In the genomic region with DNA sequence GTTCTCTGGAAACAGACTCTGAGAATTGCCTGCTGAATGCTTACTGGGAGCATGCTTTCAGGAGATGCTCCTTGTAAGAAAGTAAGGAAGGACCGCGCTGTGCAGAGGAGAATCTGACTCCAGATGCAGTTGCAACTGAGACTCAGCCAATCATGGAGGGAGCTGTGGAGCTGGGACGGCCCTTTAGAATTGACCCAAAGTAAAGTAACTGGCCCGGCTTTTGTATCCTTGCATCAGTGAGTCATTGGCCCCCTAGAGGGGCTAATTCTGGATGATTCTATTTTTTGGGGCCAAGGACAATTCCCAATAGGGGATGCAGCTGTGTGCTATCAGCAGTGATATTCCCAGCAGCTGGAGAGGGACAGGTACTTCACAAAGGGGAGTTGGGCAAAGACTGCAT, we compare ENCODE assay signal across 17 cellular contexts.
DNase-seq lines count a peak whose midpoint lies in the region; FAIRE-seq and TF ChIP-seq lines count a peak whose summit lies in the region.
"Had no signal": no experiment of that assay in that cellular context is flagged by ENCODE, and none has a peak within 500 bp of the region (broad histone marks: within the 10 kb centered on the region; RNA-seq: fewer than 3 reads in every experiment).

No MANE protein-coding gene starts in this region.

- peaks cover 12% of the 10 kb centered on the region for H3K4me1 Mint-ChIP-seq in activated naive CD4-positive, alpha-beta T cell treated with anti-CD3 and anti-CD28 coated beads for 36 hours (ENCODE audit: low read depth)

- H3K79me2 ChIP-seq in mammary epithelial cell (ENCODE audit: insufficient read depth, low read length), result no peaks in the 10 kb centered on the region

- no peak for TF ChIP-seq POLR2A in H54 (IDR thresholded peaks at IDR 0.05; ENCODE audit: low read depth, low read length)

- no peaks in the 10 kb centered on the region for H3K36me3 Mint-ChIP-seq in activated naive CD4-positive, alpha-beta T cell treated with anti-CD3 and anti-CD28 coated beads for 36 hours (ENCODE audit: low read depth)
- H3K36me3 Mint-ChIP-seq: CD8-positive, alpha-beta T cell had no signal

- H3K4me3 Mint-ChIP-seq in activated naive CD4-positive, alpha-beta T cell treated with anti-CD3 and anti-CD28 coated beads for 36 hours, result no peak overlapping the region
- H3K4me3 Mint-ChIP-seq: CD14-positive monocyte; CD8-positive, alpha-beta T cell had no signal

- DNase-seq in H54 (ENCODE audit: insufficient read length, low spot score), result no peak
- DNase-seq in iPS-NIHi11 (ENCODE audit: low spot score), result peak; percentile 30
- no peak for DNase-seq in activated effector memory CD4-positive, alpha-beta T cell treated with anti-CD3 and anti-CD28 coated beads, Interleukin-2, amount 50 U/mL, for 16 hours
- no peak for DNase-seq in activated naive CD4-positive, alpha-beta T cell treated with anti-CD3 and anti-CD28 coated beads for 36 hours
- DNase-seq in mammary epithelial cell, result no peak
- DNase-seq: BE2C; CD8-positive, alpha-beta T cell; COR-L47; DMS153; DMS79 treated with DMSO at 0.1 percent for 48 hours; GDM1 had no signal

- H3K4me3 ChIP-seq in mammary epithelial cell (replicated peaks in 1 of 3; ENCODE audit: insufficient read depth in 1 of 3, low read depth in 2 of 3, low read length in 3 of 3), result no peak overlapping the region
- H3K4me3 ChIP-seq: A549 had no signal

- CTCF ChIA-PET in activated naive CD4-positive, alpha-beta T cell treated with anti-CD3 and anti-CD28 coated beads for 36 hours (lab: Charles Lee), result no interaction called here
- CTCF ChIA-PET in mammary epithelial cell (lab: Charles Lee; ENCODE audit: low non-redundant PET), result no interaction called here

- H2AFZ ChIP-seq in mammary epithelial cell (ENCODE audit: low read depth, low read length), result no peak overlapping the region

- intact Hi-C loops in activated naive CD4-positive, alpha-beta T cell treated with anti-CD3 and anti-CD28 coated beads for 36 hours (cut with micrococcal nuclease), result no loop called here
- intact Hi-C loops in mammary epithelial cell (cut with micrococcal nuclease), result no loop called here

- TF ChIP-seq CTCF in mammary epithelial cell (conservative IDR thresholded peaks at IDR 0.05 in 1 of 2, IDR thresholded peaks at IDR 0.05 in 1 of 2; ENCODE audit: extremely low read depth in 1 of 2, insufficient read depth in 1 of 2, low read depth in 1 of 2, low read length in 2 of 2), result no peak

- no peaks in the 10 kb centered on the region for H3K27me3 Mint-ChIP-seq in activated naive CD4-positive, alpha-beta T cell treated with anti-CD3 and anti-CD28 coated beads for 36 hours (ENCODE audit: low read depth)

- WGBS in mammary epithelial cell (ENCODE audit: low coverage, missing lambda C conversion rate), result 94% methylated on average over 4 of the region's 4 CpGs

- H3K9me3 Mint-ChIP-seq in activated naive CD4-positive, alpha-beta T cell treated with anti-CD3 and anti-CD28 coated beads for 36 hours, result no peaks in the 10 kb centered on the region
- H3K9me3 Mint-ChIP-seq: CD8-positive, alpha-beta T cell had no signal

- no peaks in the 10 kb centered on the region for H3K27me3 ChIP-seq in mammary epithelial cell (ENCODE audit: insufficient read depth, low read length)
- H3K27me3 ChIP-seq: BE2C had no signal

- H3K27ac Mint-ChIP-seq in activated naive CD4-positive, alpha-beta T cell treated with anti-CD3 and anti-CD28 coated beads for 36 hours, result no peak overlapping the region
- H3K27ac Mint-ChIP-seq: CD14-positive monocyte; CD8-positive, alpha-beta T cell had no signal

- H3K27ac ChIP-seq in KOPT-K1 (ENCODE audit: low read depth, low read length, poor library complexity, severe bottlenecking) (peak overlapping the region; percentile 57), mammary epithelial cell (ENCODE audit: insufficient read depth, low read depth, low read length) (no peak overlapping the region)
- H3K27ac ChIP-seq: A549 had no signal

- BruUV-seq in mammary epithelial cell (replicated peaks; lab: Mats Ljungman, UMichigan), result no TSS peak

- no peaks in the 10 kb centered on the region for H3K9me3 ChIP-seq in KOPT-K1 (ENCODE audit: insufficient read depth, low read length, poor library complexity, severe bottlenecking)
- H3K9me3 ChIP-seq in mammary epithelial cell (replicated peaks; ENCODE audit: insufficient read depth, low read length), result no peaks in the 10 kb centered on the region
- H3K9me3 ChIP-seq: A549, BE2C had no signal

- in situ Hi-C loops in mammary epithelial cell (cut with MboI; ENCODE audit: low sequenced_read_pairs in 2 of 2), result no loop called here

- H3K4me2 ChIP-seq in mammary epithelial cell (ENCODE audit: insufficient read depth, low read depth, low read length), result no peak overlapping the region
- H3K4me2 ChIP-seq: A549 had no signal

- H3K4me1 ChIP-seq in mammary epithelial cell (ENCODE audit: insufficient read depth, low read length), result peaks cover 5% of the 10 kb centered on the region

- dilution Hi-C loops in mammary epithelial cell (cut with HindIII; ENCODE audit: low sequenced_read_pairs), result no loop called here

- H3K9ac ChIP-seq in mammary epithelial cell (ENCODE audit: insufficient read depth, low read length), result no peak overlapping the region

- H4K20me1 ChIP-seq in mammary epithelial cell (ENCODE audit: insufficient read depth, low read length), result no peaks in the 10 kb centered on the region

- H3K36me3 ChIP-seq in KOPT-K1 (ENCODE audit: insufficient read depth, low read length), result no peaks in the 10 kb centered on the region
- no peaks in the 10 kb centered on the region for H3K36me3 ChIP-seq in mammary epithelial cell (ENCODE audit: insufficient read depth, low read length)
- H3K36me3 ChIP-seq: BE2C had no signal

- FAIRE-seq in H54 (lab: Jason Lieb, UNC), result peak; percentile 58
- FAIRE-seq: D721Med, GM12892, GM19239 had no signal
